ENCODE assay signal across 16 cellular contexts in the genomic region with DNA sequence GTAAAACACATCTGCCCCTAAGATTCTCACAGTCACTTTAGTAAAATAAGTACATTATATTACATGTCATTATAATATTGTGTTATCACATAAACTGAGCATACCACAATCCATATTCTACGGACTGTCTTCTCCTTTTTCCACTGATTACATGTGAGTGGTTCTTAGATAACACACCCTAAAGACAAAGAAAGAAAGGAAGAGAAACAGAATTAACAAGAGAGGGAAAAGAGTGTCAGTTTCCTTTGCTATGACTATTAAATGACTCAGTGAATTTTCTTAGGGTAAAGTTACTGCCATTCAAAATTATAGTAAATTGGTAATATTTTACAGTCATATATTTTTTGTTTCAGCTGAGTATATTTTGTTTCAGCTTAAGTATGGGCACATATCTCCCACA.
"Had no signal": no experiment of that assay in that cellular context is flagged by ENCODE, and none has a peak within 500 bp of the region (broad histone marks: within the 10 kb centered on the region; RNA-seq: fewer than 3 reads in every experiment).

No MANE protein-coding gene starts in this region.

- H3K27ac Mint-ChIP-seq: endodermal cell, naive B cell, nephron had no signal

- H3K36me3 ChIP-seq: heart left ventricle, right lobe of liver had no signal

- H3K4me3 Mint-ChIP-seq: endodermal cell, naive B cell, nephron had no signal

- ATAC-seq: heart left ventricle, left colon, psoas muscle, right lobe of liver had no signal

- H3K9me3 Mint-ChIP-seq: endodermal cell, nephron had no signal

- H3K27me3 Mint-ChIP-seq: naive B cell had no signal

- H3K4me3 ChIP-seq: heart left ventricle, psoas muscle, right lobe of liver, skin epidermis had no signal

- H3K4me1 Mint-ChIP-seq: naive B cell, nephron had no signal

- H3K9me3 ChIP-seq: heart left ventricle, psoas muscle, right lobe of liver had no signal

- H3K27me3 ChIP-seq: heart left ventricle, right lobe of liver had no signal

- H3K4me1 ChIP-seq: heart left ventricle, psoas muscle, right lobe of liver had no signal

- H3K27ac ChIP-seq: heart left ventricle, psoas muscle, right lobe of liver, skin epidermis had no signal

- DNase-seq: dermis blood vessel endothelial cell; endodermal cell; heart left ventricle; hippocampal formation; left colon; mesendoderm; naive B cell; psoas muscle; retina; right lobe of liver; stimulated activated CD4-positive, alpha-beta T cell treated with anti-CD3 and anti-CD28 coated beads, Interleukin-2, amount 100 ng/mL, for 24 hours; stimulated activated CD4-positive, alpha-beta T cell treated with anti-CD3 and anti-CD28 coated beads, Interleukin-4, amount 100 ng/mL, for 4 hours; stimulated activated naive CD4-positive, alpha-beta T cell treated with Interleukin-2 at 50 U/mL for 16 hours; trophoblast cell had no signal

- H3K36me3 Mint-ChIP-seq: naive B cell had no signal
